ENCODE assay signal across 10 cellular contexts in the genomic region with DNA sequence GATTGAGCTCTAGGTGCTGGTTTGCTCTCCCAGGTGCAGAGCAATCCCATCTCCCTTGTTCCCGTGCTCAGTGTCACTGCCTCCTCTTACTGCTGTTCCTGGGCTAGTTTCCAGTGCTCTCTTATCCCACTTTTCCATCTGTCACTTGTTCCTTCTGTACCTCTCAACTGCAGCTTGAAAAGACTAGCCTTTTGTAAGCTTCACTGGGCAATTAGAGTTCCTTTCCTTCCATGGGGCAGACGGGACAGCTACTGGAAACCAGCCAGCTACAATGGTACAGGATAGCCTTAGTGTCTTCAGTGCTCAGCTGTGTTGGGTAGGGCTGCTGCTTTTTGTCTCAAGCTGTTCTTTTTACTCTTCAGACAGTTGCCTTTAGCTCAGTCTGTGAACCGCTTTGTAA. TPM values are rescaled to one million over a fixed set of nuclear protein-coding genes. Genes with fewer than 3 reads are reported as not detected.
DNase-seq lines count a peak whose midpoint lies in the region; ATAC-seq and TF ChIP-seq lines count a peak whose summit lies in the region.
"Had no signal": no experiment of that assay in that cellular context is flagged by ENCODE, and none has a peak within 500 bp of the region (broad histone marks: within the 10 kb centered on the region; RNA-seq: fewer than 3 reads in every experiment).

No MANE protein-coding gene starts in this region.

- H3K27ac Mint-ChIP-seq in activated T-cell treated with anti-CD3 and anti-CD28 coated beads, Interleukin-2, amount 50 U/mL, for 72 hours: peak overlapping the region; percentile 52

- no peaks in the 10 kb centered on the region for H3K27me3 Mint-ChIP-seq in activated T-cell treated with anti-CD3 and anti-CD28 coated beads, Interleukin-2, amount 50 U/mL, for 72 hours (ENCODE audit: low read depth)

- intact Hi-C loops in mucosa of descending colon (cut with DNase I, micrococcal nuclease): no loop called here

- ATAC-seq in activated T-cell treated with anti-CD3 and anti-CD28 coated beads, Interleukin-2, amount 50 U/mL, for 72 hours (replicated peaks in 1 of 2): no peak
- ATAC-seq in SK-N-SH treated with all-trans-retinoic acid at 6 μM for 48 hours (peak; percentile 68), mucosa of descending colon (no peak)

- no peak for DNase-seq in activated T-cell treated with anti-CD3 and anti-CD28 coated beads, Interleukin-2, amount 50 U/mL, for 72 hours
- no peak for DNase-seq in activated T-cell treated with anti-CD3 and anti-CD28 coated beads, Interleukin-2, amount 50 U/mL, for 48 hours
- DNase-seq in hypothalamus (lab: John Stamatoyannopoulos, UW) (peak in 30 of 51 donors; percentile 9 to 78 (median 44)), superior temporal gyrus (ENCODE audit: extremely low spot score) (peak; percentile 78), KG1 (lab: John Stamatoyannopoulos, UW) (no peak), mucosa of descending colon (no peak)
- no peak for DNase-seq in activated CD4-positive, CD25-positive, alpha-beta regulatory T cell treated with anti-CD3 and anti-CD28 coated beads, Interleukin-2, amount 50 U/mL, for 72 hours

- no peaks in the 10 kb centered on the region for H3K4me1 Mint-ChIP-seq in activated T-cell treated with anti-CD3 and anti-CD28 coated beads, Interleukin-2, amount 50 U/mL, for 72 hours (ENCODE audit: low read depth)

- no peaks in the 10 kb centered on the region for H3K4me1 ChIP-seq in mucosa of descending colon (ENCODE audit: low read depth)

- no peak overlapping the region for H3K4me3 ChIP-seq in mucosa of descending colon

- no peak for TF ChIP-seq CTCF in mucosa of descending colon (IDR thresholded peaks at IDR 0.05)

- no peaks in the 10 kb centered on the region for H3K9me3 Mint-ChIP-seq in activated T-cell treated with anti-CD3 and anti-CD28 coated beads, Interleukin-2, amount 50 U/mL, for 72 hours

- peaks cover 0 to 14% of the 10 kb centered on the region in 2 donors for H3K36me3 Mint-ChIP-seq in activated T-cell treated with anti-CD3 and anti-CD28 coated beads, Interleukin-2, amount 50 U/mL, for 72 hours (ENCODE audit: insufficient read depth in 2 of 2)

- H3K36me3 ChIP-seq in mucosa of descending colon (ENCODE audit: low read depth): peaks cover 9% of the 10 kb centered on the region

- no peak overlapping the region for H3K4me3 Mint-ChIP-seq in activated T-cell treated with anti-CD3 and anti-CD28 coated beads, Interleukin-2, amount 50 U/mL, for 72 hours

- no peaks in the 10 kb centered on the region for H3K9me3 ChIP-seq in mucosa of descending colon

TF ChIP-seq in SK-N-SH treated with all-trans-retinoic acid at 6 μM for 48 hours, 23 proteins besides CTCF, POLR2A, EP300 and RAD21:
- TF ChIP-seq, protein P1, sequence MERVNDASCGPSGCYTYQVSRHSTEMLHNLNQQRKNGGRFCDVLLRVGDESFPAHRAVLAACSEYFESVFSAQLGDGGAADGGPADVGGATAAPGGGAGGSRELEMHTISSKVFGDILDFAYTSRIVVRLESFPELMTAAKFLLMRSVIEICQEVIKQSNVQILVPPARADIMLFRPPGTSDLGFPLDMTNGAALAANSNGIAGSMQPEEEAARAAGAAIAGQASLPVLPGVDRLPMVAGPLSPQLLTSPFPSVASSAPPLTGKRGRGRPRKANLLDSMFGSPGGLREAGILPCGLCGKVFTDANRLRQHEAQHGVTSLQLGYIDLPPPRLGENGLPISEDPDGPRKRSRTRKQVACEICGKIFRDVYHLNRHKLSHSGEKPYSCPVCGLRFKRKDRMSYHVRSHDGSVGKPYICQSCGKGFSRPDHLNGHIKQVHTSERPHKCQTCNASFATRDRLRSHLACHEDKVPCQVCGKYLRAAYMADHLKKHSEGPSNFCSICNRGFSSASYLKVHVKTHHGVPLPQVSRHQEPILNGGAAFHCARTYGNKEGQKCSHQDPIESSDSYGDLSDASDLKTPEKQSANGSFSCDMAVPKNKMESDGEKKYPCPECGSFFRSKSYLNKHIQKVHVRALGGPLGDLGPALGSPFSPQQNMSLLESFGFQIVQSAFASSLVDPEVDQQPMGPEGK (CRISPR knock-in tag; IDR thresholded peaks at IDR 0.05; ENCODE audit: borderline replicate concordance): no peak
- no peak for TF ChIP-seq TCF4 (CRISPR knock-in tag; IDR thresholded peaks at IDR 0.05; ENCODE audit: borderline replicate concordance)
- TF ChIP-seq ZFP30 (CRISPR knock-in tag; IDR thresholded peaks at IDR 0.05): no peak
- TF ChIP-seq BACH2 (CRISPR knock-in tag; IDR thresholded peaks at IDR 0.05; ENCODE audit: borderline replicate concordance): no peak
- TF ChIP-seq, protein P2, sequence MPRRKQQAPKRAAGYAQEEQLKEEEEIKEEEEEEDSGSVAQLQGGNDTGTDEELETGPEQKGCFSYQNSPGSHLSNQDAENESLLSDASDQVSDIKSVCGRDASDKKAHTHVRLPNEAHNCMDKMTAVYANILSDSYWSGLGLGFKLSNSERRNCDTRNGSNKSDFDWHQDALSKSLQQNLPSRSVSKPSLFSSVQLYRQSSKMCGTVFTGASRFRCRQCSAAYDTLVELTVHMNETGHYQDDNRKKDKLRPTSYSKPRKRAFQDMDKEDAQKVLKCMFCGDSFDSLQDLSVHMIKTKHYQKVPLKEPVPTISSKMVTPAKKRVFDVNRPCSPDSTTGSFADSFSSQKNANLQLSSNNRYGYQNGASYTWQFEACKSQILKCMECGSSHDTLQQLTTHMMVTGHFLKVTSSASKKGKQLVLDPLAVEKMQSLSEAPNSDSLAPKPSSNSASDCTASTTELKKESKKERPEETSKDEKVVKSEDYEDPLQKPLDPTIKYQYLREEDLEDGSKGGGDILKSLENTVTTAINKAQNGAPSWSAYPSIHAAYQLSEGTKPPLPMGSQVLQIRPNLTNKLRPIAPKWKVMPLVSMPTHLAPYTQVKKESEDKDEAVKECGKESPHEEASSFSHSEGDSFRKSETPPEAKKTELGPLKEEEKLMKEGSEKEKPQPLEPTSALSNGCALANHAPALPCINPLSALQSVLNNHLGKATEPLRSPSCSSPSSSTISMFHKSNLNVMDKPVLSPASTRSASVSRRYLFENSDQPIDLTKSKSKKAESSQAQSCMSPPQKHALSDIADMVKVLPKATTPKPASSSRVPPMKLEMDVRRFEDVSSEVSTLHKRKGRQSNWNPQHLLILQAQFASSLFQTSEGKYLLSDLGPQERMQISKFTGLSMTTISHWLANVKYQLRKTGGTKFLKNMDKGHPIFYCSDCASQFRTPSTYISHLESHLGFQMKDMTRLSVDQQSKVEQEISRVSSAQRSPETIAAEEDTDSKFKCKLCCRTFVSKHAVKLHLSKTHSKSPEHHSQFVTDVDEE (CRISPR knock-in tag; IDR thresholded peaks at IDR 0.05): no peak
- no peak for TF ChIP-seq RARB (CRISPR knock-in tag; IDR thresholded peaks at IDR 0.05)
- no peak for TF ChIP-seq ISL1 (CRISPR knock-in tag; IDR thresholded peaks at IDR 0.05)
- TF ChIP-seq, protein P3, sequence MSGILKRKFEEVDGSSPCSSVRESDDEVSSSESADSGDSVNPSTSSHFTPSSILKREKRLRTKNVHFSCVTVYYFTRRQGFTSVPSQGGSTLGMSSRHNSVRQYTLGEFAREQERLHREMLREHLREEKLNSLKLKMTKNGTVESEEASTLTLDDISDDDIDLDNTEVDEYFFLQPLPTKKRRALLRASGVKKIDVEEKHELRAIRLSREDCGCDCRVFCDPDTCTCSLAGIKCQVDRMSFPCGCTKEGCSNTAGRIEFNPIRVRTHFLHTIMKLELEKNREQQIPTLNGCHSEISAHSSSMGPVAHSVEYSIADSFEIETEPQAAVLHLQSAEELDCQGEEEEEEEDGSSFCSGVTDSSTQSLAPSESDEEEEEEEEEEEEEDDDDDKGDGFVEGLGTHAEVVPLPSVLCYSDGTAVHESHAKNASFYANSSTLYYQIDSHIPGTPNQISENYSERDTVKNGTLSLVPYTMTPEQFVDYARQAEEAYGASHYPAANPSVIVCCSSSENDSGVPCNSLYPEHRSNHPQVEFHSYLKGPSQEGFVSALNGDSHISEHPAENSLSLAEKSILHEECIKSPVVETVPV (CRISPR knock-in tag; IDR thresholded peaks at IDR 0.05): no peak

RNA-seq across cellular contexts. Expression of a gene that starts 31.6 kb away (rescaled TPM):
- total RNA-seq in activated T-cell treated with anti-CD3 and anti-CD28 coated beads, Interleukin-2, amount 50 U/mL, for 72 hours: not detected
- 1 to 10 TPM; 1.0 to 4.8 (median 1.1) TPM for total RNA-seq in mucosa of descending colon
- total RNA-seq: activated CD8-positive, alpha-beta memory T cell treated with anti-CD3 and anti-CD28 coated beads for 36 hours; fibroblast of villous mesenchyme had no signal

RNA-seq across cellular contexts. Expression of a gene that starts 40.0 kb away (rescaled TPM):
- total RNA-seq in activated T-cell treated with anti-CD3 and anti-CD28 coated beads, Interleukin-2, amount 50 U/mL, for 72 hours: 10 to 100 TPM; 32.6 to 34.0 TPM
- total RNA-seq in mucosa of descending colon: 10 to 100 TPM; 38.0 to 46.2 (median 38.1) TPM

Comparison
In these comparisons a context has a peak if more than half of its experiments do, and no peak if none do; other contexts are left out.
1. DNase-seq: peak in hypothalamus (30 of 51) and superior temporal gyrus (single experiment); none in activated T-cell treated with anti-CD3 and anti-CD28 coated beads, Interleukin-2, amount 50 U/mL, for 72 hours (0 of 2), activated T-cell treated with anti-CD3 and anti-CD28 coated beads, Interleukin-2, amount 50 U/mL, for 48 hours (0 of 2), KG1 (single experiment), activated CD4-positive, CD25-positive, alpha-beta regulatory T cell treated with anti-CD3 and anti-CD28 coated beads, Interleukin-2, amount 50 U/mL, for 72 hours (single experiment) and mucosa of descending colon (0 of 3).